12 cellular contexts compared by ENCODE assay signal in the genomic region with DNA sequence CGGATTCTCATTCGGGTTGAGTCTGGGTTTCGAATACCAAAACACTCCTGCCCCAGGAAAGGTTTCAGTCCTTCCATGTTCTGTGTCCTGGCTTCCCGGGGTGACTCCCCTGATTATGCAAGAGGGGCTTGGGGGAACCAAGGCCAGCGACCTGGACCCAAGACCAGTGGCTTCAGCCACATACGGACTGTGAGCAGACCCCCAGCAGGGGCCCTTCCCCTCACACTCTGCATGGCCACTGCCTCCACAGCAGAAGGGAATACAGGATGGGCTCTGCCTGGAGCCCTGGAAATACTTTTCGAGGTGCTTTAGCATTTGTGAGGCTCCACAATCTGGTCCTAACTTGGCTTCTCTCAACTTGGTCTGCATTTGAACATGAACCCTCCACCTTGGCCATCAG. TPM values are rescaled to one million over a fixed set of nuclear protein-coding genes. Genes with fewer than 3 reads are reported as not detected.
DNase-seq lines count a peak whose midpoint lies in the region; ATAC-seq and TF ChIP-seq lines count a peak whose summit lies in the region.
"Had no signal": no experiment of that assay in that cellular context is flagged by ENCODE, and none has a peak within 500 bp of the region (broad histone marks: within the 10 kb centered on the region; RNA-seq: fewer than 3 reads in every experiment).

No MANE protein-coding gene starts in this region.

- peaks cover 59% of the 10 kb centered on the region for H3K4me1 Mint-ChIP-seq in T-helper 1 cell treated with Interleukin-12 subunit alpha and Interleukin-12 subunit beta and Interleukin-4 antibody, amounts not matched to agents 30 μg/mL and 1 μg/mL, for 36 hours (ENCODE audit: low read depth)
- H3K4me1 Mint-ChIP-seq in endothelial cell (ENCODE audit: unreplicated experiment): peaks cover 72% of the 10 kb centered on the region
- H3K4me1 Mint-ChIP-seq in stimulated activated memory B cell treated with anti-CD40 and anti-IgM and Interleukin-4, amounts not matched to agents 10 μg/mL and 1 μg/mL and 100 μg/mL, for 72 hours: peaks cover 74% of the 10 kb centered on the region

- POLR2A ChIA-PET in RWPE1 (lab: Yijun Ruan, JAX; ENCODE audit: low non-redundant PET): no interaction called here

- H3K27me3 Mint-ChIP-seq in T-helper 1 cell treated with Interleukin-12 subunit alpha and Interleukin-12 subunit beta and Interleukin-4 antibody, amounts not matched to agents 30 μg/mL and 1 μg/mL, for 36 hours (ENCODE audit: low read depth): no peaks in the 10 kb centered on the region
- peaks cover 35% of the 10 kb centered on the region for H3K27me3 Mint-ChIP-seq in endothelial cell (ENCODE audit: unreplicated experiment)
- H3K27me3 Mint-ChIP-seq in stimulated activated memory B cell treated with anti-CD40 and anti-IgM and Interleukin-4, amounts not matched to agents 10 μg/mL and 1 μg/mL and 100 μg/mL, for 72 hours: no peaks in the 10 kb centered on the region

- H3K4me3 Mint-ChIP-seq in T-helper 1 cell treated with Interleukin-12 subunit alpha and Interleukin-12 subunit beta and Interleukin-4 antibody, amounts not matched to agents 30 μg/mL and 1 μg/mL, for 36 hours: no peak overlapping the region
- peak overlapping the region; percentile 73 for H3K4me3 Mint-ChIP-seq in endothelial cell (ENCODE audit: unreplicated experiment)
- no peak overlapping the region for H3K4me3 Mint-ChIP-seq in stimulated activated memory B cell treated with anti-CD40 and anti-IgM and Interleukin-4, amounts not matched to agents 10 μg/mL and 1 μg/mL and 100 μg/mL, for 72 hours

- no peak for ATAC-seq in stimulated activated memory B cell treated with anti-CD40 and anti-IgM and Interleukin-4, amounts not matched to agents 10 μg/mL and 1 μg/mL and 100 μg/mL, for 72 hours

- no peaks in the 10 kb centered on the region for H3K9me3 Mint-ChIP-seq in T-helper 1 cell treated with Interleukin-12 subunit alpha and Interleukin-12 subunit beta and Interleukin-4 antibody, amounts not matched to agents 30 μg/mL and 1 μg/mL, for 36 hours
- no peaks in the 10 kb centered on the region for H3K9me3 Mint-ChIP-seq in endothelial cell (ENCODE audit: unreplicated experiment)
- no peaks in the 10 kb centered on the region for H3K9me3 Mint-ChIP-seq in stimulated activated memory B cell treated with anti-CD40 and anti-IgM and Interleukin-4, amounts not matched to agents 10 μg/mL and 1 μg/mL and 100 μg/mL, for 72 hours

- TF ChIP-seq CTCF in RWPE1 (conservative IDR thresholded peaks at IDR 0.05; ENCODE audit: low read depth) (no peak), endothelial cell (IDR thresholded peaks at IDR 0.05; ENCODE audit: unreplicated experiment) (no peak)

- H3K27ac Mint-ChIP-seq in T-helper 1 cell treated with Interleukin-12 subunit alpha and Interleukin-12 subunit beta and Interleukin-4 antibody, amounts not matched to agents 30 μg/mL and 1 μg/mL, for 36 hours: peak overlapping the region; percentile 74
- peak overlapping the region; percentile 89 for H3K27ac Mint-ChIP-seq in endothelial cell (ENCODE audit: unreplicated experiment)
- H3K27ac Mint-ChIP-seq in stimulated activated memory B cell treated with anti-CD40 and anti-IgM and Interleukin-4, amounts not matched to agents 10 μg/mL and 1 μg/mL and 100 μg/mL, for 72 hours: peak overlapping the region; percentile 97

- DNase-seq in T-helper 1 cell: no peak
- no peak for DNase-seq in RWPE1 (ENCODE audit: low spot score)
- no peak for DNase-seq in endothelial cell (ENCODE audit: low spot score)
- no peak for DNase-seq in mesenteric fat pad (ENCODE audit: low spot score)
- DNase-seq in SW480 (ENCODE audit: low spot score): no peak
- no peak for DNase-seq in NCI-H146 (lab: John Stamatoyannopoulos, UW)
- DNase-seq: foreskin fibroblast; NCI-H187 treated with DMSO at 0.1 percent for 48 hours; stimulated activated CD8-positive, alpha-beta memory T cell treated with anti-CD3 and anti-CD28 coated beads, Interleukin-4, amount 100 ng/mL, for 48 hours had no signal

- H3K27ac ChIP-seq in RWPE1: peak overlapping the region; percentile 42
- H3K27ac ChIP-seq: 22Rv1 had no signal

- CTCF ChIA-PET in RWPE1 (lab: Yijun Ruan, JAX): no interaction called here

- peaks cover 36% of the 10 kb centered on the region for H3K36me3 Mint-ChIP-seq in T-helper 1 cell treated with Interleukin-12 subunit alpha and Interleukin-12 subunit beta and Interleukin-4 antibody, amounts not matched to agents 30 μg/mL and 1 μg/mL, for 36 hours (ENCODE audit: low read depth)
- peaks cover 36% of the 10 kb centered on the region for H3K36me3 Mint-ChIP-seq in endothelial cell (ENCODE audit: low read depth, unreplicated experiment)
- H3K36me3 Mint-ChIP-seq in stimulated activated memory B cell treated with anti-CD40 and anti-IgM and Interleukin-4, amounts not matched to agents 10 μg/mL and 1 μg/mL and 100 μg/mL, for 72 hours: peaks cover 29% of the 10 kb centered on the region

RNA-seq across cellular contexts. Expression of a gene that starts 19.1 kb away (rescaled TPM):
- total RNA-seq in endothelial cell (ENCODE audit: unreplicated experiment): 387 TPM
- total RNA-seq in mesenteric fat pad: 105 TPM

RNA-seq across cellular contexts. Expression of a gene that starts 27.5 kb away (rescaled TPM):
- total RNA-seq in endothelial cell (ENCODE audit: unreplicated experiment): 65.5 TPM
- 40.3 TPM for total RNA-seq in mesenteric fat pad

RNA-seq across cellular contexts. Expression of a gene that starts 41.9 kb away (rescaled TPM):
- total RNA-seq in endothelial cell (ENCODE audit: unreplicated experiment): 81.5 TPM
- 79.4 TPM for total RNA-seq in mesenteric fat pad
